19 cellular contexts compared by ENCODE assay signal in the genomic region with DNA sequence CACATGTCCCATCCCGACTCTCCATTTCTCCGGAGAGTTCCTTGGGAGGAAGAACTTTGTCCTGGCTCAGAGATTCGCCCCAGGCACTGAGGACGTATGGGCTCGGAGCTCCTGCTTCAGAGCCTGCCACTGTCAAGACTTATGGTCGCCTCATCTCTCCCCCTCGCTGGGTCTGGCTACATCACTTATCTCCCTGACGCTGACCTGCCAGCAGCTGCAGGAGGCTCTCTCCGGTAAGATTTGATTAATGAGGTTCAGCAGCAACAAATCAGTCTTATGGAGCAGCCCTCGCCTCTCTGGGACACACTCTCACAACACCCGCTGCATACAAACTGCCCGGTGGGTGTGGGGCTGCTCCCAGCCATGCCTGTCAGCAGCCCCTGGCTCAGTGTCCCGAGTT.
DNase-seq lines count a peak whose midpoint lies in the region; FAIRE-seq and TF ChIP-seq lines count a peak whose summit lies in the region.
"Had no signal": no experiment of that assay in that cellular context is flagged by ENCODE, and none has a peak within 500 bp of the region (broad histone marks: within the 10 kb centered on the region; RNA-seq: fewer than 3 reads in every experiment).

No MANE protein-coding gene starts in this region.

- no peak overlapping the region for H2BK12ac ChIP-seq in H1 (ENCODE audit: low read depth, low read length)

- peaks cover 69% of the 10 kb centered on the region for H3K4me1 Mint-ChIP-seq in T-helper 2 cell treated with Interferon-gamma antibody and Interleukin-4, amounts not matched to agents 5 μg/mL and 100 μg/mL, for 36 hours (ENCODE audit: low read depth)
- peaks cover 45% of the 10 kb centered on the region for H3K4me1 Mint-ChIP-seq in neural progenitor cell

- H3K4me3 Mint-ChIP-seq in T-helper 2 cell treated with Interferon-gamma antibody and Interleukin-4, amounts not matched to agents 5 μg/mL and 100 μg/mL, for 36 hours = peak overlapping the region; percentile 13
- H3K4me3 Mint-ChIP-seq in neural progenitor cell = peak overlapping the region; percentile 38
- H3K4me3 Mint-ChIP-seq: CD14-positive monocyte had no signal

- 92% methylated on average over 13 of the region's 13 CpGs; no CpG with 5 or more reads in 1 of the 2 experiments for WGBS in H1 (ENCODE audit: extremely low coverage in 1 of 2, insufficient coverage in 1 of 2, insufficient read length in 1 of 2, insufficient replicate concordance in 2 of 2, low coverage in 1 of 2, low lambda C conversion rate in 2 of 2, missing lambda C conversion rate in 1 of 2), 2 experiments

- no peaks in the 10 kb centered on the region for H3K9me3 Mint-ChIP-seq in T-helper 2 cell treated with Interferon-gamma antibody and Interleukin-4, amounts not matched to agents 5 μg/mL and 100 μg/mL, for 36 hours
- no peaks in the 10 kb centered on the region for H3K9me3 Mint-ChIP-seq in neural progenitor cell

- peaks cover 10% of the 10 kb centered on the region for H3K27me3 Mint-ChIP-seq in T-helper 2 cell treated with Interferon-gamma antibody and Interleukin-4, amounts not matched to agents 5 μg/mL and 100 μg/mL, for 36 hours (ENCODE audit: low read depth)
- H3K27me3 Mint-ChIP-seq in neural progenitor cell (ENCODE audit: insufficient read depth, low read depth) = peaks cover 9% of the 10 kb centered on the region

- TF ChIP-seq CTCF in H1 (IDR thresholded peaks at IDR 0.05; ENCODE audit: control extremely low read depth in 1 of 3, insufficient read depth in 1 of 3, low read depth in 1 of 3, low read length in 3 of 3) (no peak), neural progenitor cell (IDR thresholded peaks at IDR 0.05) (no peak), breast epithelium (IDR thresholded peaks at IDR 0.05) (no peak)

- peak overlapping the region; percentile 20; the same call in 1 of the 2 replicates for H3K18ac ChIP-seq in H1 (ENCODE audit: extremely low read depth, low read length)

- no peak overlapping the region for H2BK15ac ChIP-seq in H1 (ENCODE audit: low read length)

- H3K9me3 ChIP-seq in H1 (ENCODE audit: insufficient read depth in 2 of 2, low read depth in 1 of 2, low read length in 1 of 2) (no peaks in the 10 kb centered on the region), neural progenitor cell (ENCODE audit: low read depth) (no peaks in the 10 kb centered on the region), breast epithelium (no peaks in the 10 kb centered on the region)
- H3K9me3 ChIP-seq: Caco-2 had no signal

- TF ChIP-seq RAD21 in H1 (IDR thresholded peaks at IDR 0.05 in 1 of 2, conservative IDR thresholded peaks at IDR 0.05 in 1 of 2; ENCODE audit: low read depth in 2 of 2, low read length in 2 of 2) = no peak

- no peak overlapping the region for H3K9ac ChIP-seq in H1 (replicated peaks in 1 of 4; ENCODE audit: extremely low read depth in 1 of 4, low read depth in 3 of 4, low read length in 3 of 4)
- no peak overlapping the region for H3K9ac ChIP-seq in neural progenitor cell

- H3K23ac ChIP-seq in H1 (ENCODE audit: insufficient read length) = no peak overlapping the region

- H3K27ac ChIP-seq in H1 (ENCODE audit: low read depth, low read length) (no peak overlapping the region), neural progenitor cell (no peak overlapping the region), breast epithelium (no peak overlapping the region)

- H3K4me3 ChIP-seq in H1 (ENCODE audit: extremely low read depth in 1 of 4, insufficient read depth in 2 of 4, low read depth in 3 of 4, low read length in 4 of 4) = no peak overlapping the region
- no peak overlapping the region for H3K4me3 ChIP-seq in neural progenitor cell
- H3K4me3 ChIP-seq in breast epithelium = no peak overlapping the region

- no peak overlapping the region for H2BK120ac ChIP-seq in H1 (replicated peaks; ENCODE audit: low read depth, low read length)

- intact Hi-C loops in breast epithelium (cut with DNase I; ENCODE audit: low total_unique reads) = no loop called here

- no peak for TF ChIP-seq EP300 in H1 (IDR thresholded peaks at IDR 0.05; ENCODE audit: borderline replicate concordance in 1 of 2, low read depth in 2 of 2, low read length in 2 of 2)

- no peak overlapping the region for H3K56ac ChIP-seq in H1 (replicated peaks; ENCODE audit: insufficient read length, low read depth, low read length)

- no peak overlapping the region for H2BK5ac ChIP-seq in H1 (ENCODE audit: low read depth, low read length)

- H3K4me2 ChIP-seq in H1 (ENCODE audit: insufficient read depth in 1 of 2, low read depth in 2 of 2, low read length in 2 of 2) = no peak overlapping the region
- no peak overlapping the region for H3K4me2 ChIP-seq in neural progenitor cell

- POLR2A ChIA-PET in H1 (lab: Charles Lee; ENCODE audit: partially characterized antibody) = no interaction called here

- no peaks in the 10 kb centered on the region for H3K79me2 ChIP-seq in H1 (ENCODE audit: control insufficient read depth in 1 of 2, insufficient read depth in 2 of 2, low read length in 2 of 2)
- no peaks in the 10 kb centered on the region for H3K79me2 ChIP-seq in neural progenitor cell (ENCODE audit: low read depth)

- H4K91ac ChIP-seq in H1 (replicated peaks; ENCODE audit: insufficient read length, low read length) = no peak overlapping the region

- peaks cover 8% of the 10 kb centered on the region; the same call in 1 of the 2 replicates for H3K23me2 ChIP-seq in H1 (ENCODE audit: low read depth, low read length)

- H4K20me1 ChIP-seq in H1 (replicated peaks in 1 of 2; ENCODE audit: control insufficient read depth in 1 of 2, insufficient read depth in 2 of 2, low read length in 2 of 2) (no peaks in the 10 kb centered on the region), neural progenitor cell (ENCODE audit: low read depth) (no peaks in the 10 kb centered on the region)

- H2AFZ ChIP-seq in H1 (ENCODE audit: low read length) (no peak overlapping the region), neural progenitor cell (replicated peaks) (no peak overlapping the region)

- H3K4ac ChIP-seq in H1 (replicated peaks; ENCODE audit: insufficient read length, low read depth, low read length) = no peak overlapping the region

- no peak overlapping the region for H2AK5ac ChIP-seq in H1 (ENCODE audit: low read depth, low read length)

- no peak overlapping the region for H3K27ac Mint-ChIP-seq in T-helper 2 cell treated with Interferon-gamma antibody and Interleukin-4, amounts not matched to agents 5 μg/mL and 100 μg/mL, for 36 hours
- H3K27ac Mint-ChIP-seq in neural progenitor cell = no peak overlapping the region
- H3K27ac Mint-ChIP-seq: CD14-positive monocyte had no signal

- H3K36me3 ChIP-seq in H1 (ENCODE audit: control insufficient read depth in 2 of 4, insufficient read depth in 4 of 4, low read length in 3 of 4) (no peaks in the 10 kb centered on the region), neural progenitor cell (no peaks in the 10 kb centered on the region), breast epithelium (no peaks in the 10 kb centered on the region)

- H4K5ac ChIP-seq in H1 (ENCODE audit: insufficient read length, low read depth, low read length) = no peak overlapping the region

- H3K4me1 ChIP-seq in H1 (replicated peaks in 1 of 4; ENCODE audit: control insufficient read depth in 3 of 4, insufficient read depth in 4 of 4, low read length in 3 of 4) (peaks cover 14 to 22% (median 16%) of the 10 kb centered on the region in 4 experiments), neural progenitor cell (peaks cover 23% of the 10 kb centered on the region), breast epithelium (peaks cover 4 to 9% of the 10 kb centered on the region in 2 donors)
- H3K4me1 ChIP-seq: Caco-2 had no signal

- H2BK20ac ChIP-seq in H1 (ENCODE audit: low read length) = no peak overlapping the region

- H4K8ac ChIP-seq in H1 (ENCODE audit: extremely low read depth, insufficient read depth, low read length) = no peak overlapping the region

- H3K79me1 ChIP-seq in H1 (ENCODE audit: low read depth, low read length) = no peaks in the 10 kb centered on the region

- TF ChIP-seq POLR2A in H1 (IDR thresholded peaks at IDR 0.05; ENCODE audit: control extremely low read depth in 1 of 2, low read depth in 2 of 2, low read length in 2 of 2) = no peak
- no peak for TF ChIP-seq POLR2A in breast epithelium (IDR thresholded peaks at IDR 0.05)

- CTCF ChIA-PET in H1 (lab: Charles Lee; ENCODE audit: partially characterized antibody) = interaction anchor here (1.2 kb wide), 2 partner anchors 9 to 259 kb away, joined by 4 to 5 read pairs; no protein-coding TSS in a partner anchor

- no peak for FAIRE-seq in H1 (lab: Jason Lieb, UNC)
- FAIRE-seq: GM12892, H54, HepG2 had no signal

- no peak for DNase-seq in T-helper 2 cell treated with Interferon-gamma antibody and Interleukin-4, amounts not matched to agents 5 μg/mL and 100 μg/mL, for 36 hours (ENCODE audit: low spot score)
- no peak for DNase-seq in T-helper 2 cell
- DNase-seq in SK-N-DZ (ENCODE audit: low spot score) = peak; percentile 75
- no peak for DNase-seq in H1 (ENCODE audit: low read depth in 1 of 2, low spot score in 2 of 2)
- no peak for DNase-seq in neural progenitor cell (ENCODE audit: low spot score)
- DNase-seq in C1 segment of cervical spinal cord (lab: John Stamatoyannopoulos, UW) = no peak
- no peak for DNase-seq in T-helper 1 cell
- DNase-seq in breast epithelium (ENCODE audit: low spot score in 2 of 2) = no peak
- DNase-seq: Caco-2, DMS153, NCI-H1048, NCI-H1694, NCI-H345, OCI-M1, SHP77 treated with DMSO at 0.1 percent for 48 hours had no signal

- H3K27me3 ChIP-seq in H1 (replicated peaks in 1 of 4; ENCODE audit: control insufficient read depth in 3 of 4, extremely low read depth in 1 of 4, insufficient read depth in 3 of 4, low read length in 3 of 4) = peaks cover 0 to 10% (median 8%) of the 10 kb centered on the region in 4 experiments; a peak in 4 of 7 replicates
- H3K27me3 ChIP-seq in neural progenitor cell = peaks cover 10% of the 10 kb centered on the region
- peaks cover 0 to 14% of the 10 kb centered on the region in 2 donors for H3K27me3 ChIP-seq in breast epithelium

- H3F3A ChIP-seq in neural progenitor cell (ENCODE audit: low read depth) = peaks cover 24% of the 10 kb centered on the region

- no peaks in the 10 kb centered on the region for H3K36me3 Mint-ChIP-seq in T-helper 2 cell treated with Interferon-gamma antibody and Interleukin-4, amounts not matched to agents 5 μg/mL and 100 μg/mL, for 36 hours (ENCODE audit: low read depth)
- H3K36me3 Mint-ChIP-seq in neural progenitor cell = no peaks in the 10 kb centered on the region
- H3K36me3 Mint-ChIP-seq: CD14-positive monocyte had no signal

- no peak overlapping the region for H3K14ac ChIP-seq in H1 (ENCODE audit: insufficient read length)

TF ChIP-seq in H1, 55 proteins besides CTCF, POLR2A, EP300 and RAD21 (continues in another document):
- no peak for TF ChIP-seq NANOG (IDR thresholded peaks at IDR 0.05; ENCODE audit: insufficient read depth, low read depth, low read length, poor library complexity, severe bottlenecking)
- no peak for TF ChIP-seq TBP (IDR thresholded peaks at IDR 0.05; ENCODE audit: low read depth, low read length)
- TF ChIP-seq EGR1 (IDR thresholded peaks at IDR 0.05; ENCODE audit: borderline replicate concordance, low read depth, low read length) = no peak
- TF ChIP-seq TEAD4 (IDR thresholded peaks at IDR 0.05; ENCODE audit: low read depth, low read length) = no peak
